24 cellular contexts compared by ENCODE assay signal in the genomic region with DNA sequence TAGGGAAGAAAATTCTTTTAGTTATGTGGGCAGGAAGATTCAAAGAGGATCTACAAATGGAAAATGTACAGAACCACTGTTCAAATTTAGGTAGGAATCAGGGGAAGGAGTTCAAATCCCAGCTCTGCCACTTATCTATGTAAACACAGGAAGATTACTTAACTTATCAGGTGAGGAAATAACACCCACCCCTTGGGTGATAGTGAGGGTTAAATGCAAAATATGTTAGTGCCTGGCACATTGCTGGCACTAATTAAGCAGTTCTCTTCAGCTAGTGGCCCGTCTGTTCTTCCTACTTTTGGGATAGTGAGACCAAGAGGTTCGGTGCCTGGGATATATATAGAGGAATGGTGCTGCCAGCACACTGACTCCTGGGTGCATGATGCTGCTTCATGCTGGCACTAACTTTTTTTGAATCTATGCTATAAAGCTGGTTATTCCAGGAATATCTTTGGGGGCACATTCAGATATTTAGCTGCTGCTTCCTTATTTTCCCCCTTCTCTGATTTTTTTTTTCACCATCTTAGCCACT.
"Had no signal": no experiment of that assay in that cellular context is flagged by ENCODE, and none has a peak within 500 bp of the region (broad histone marks: within the 10 kb centered on the region; RNA-seq: fewer than 3 reads in every experiment).

No MANE protein-coding gene starts in this region.

- H3K36me3 ChIP-seq: colonic mucosa had no signal

- ATAC-seq: activated CD8-positive, alpha-beta memory T cell treated with anti-CD3 and anti-CD28 coated beads, Interleukin-2, amount 10 ng/mL, durations not matched to agents 7 days and 5 days had no signal

- H3K9me3 Mint-ChIP-seq: activated CD4-positive, alpha-beta memory T cell treated with anti-CD3 and anti-CD28 coated beads, Interleukin-2, amount 10 ng/mL, durations not matched to agents 7 days and 5 days; activated CD4-positive, alpha-beta T cell treated with anti-CD3 and anti-CD28 coated beads, Interleukin-2, amount 10 ng/mL, durations not matched to agents 7 days and 5 days; activated naive CD4-positive, alpha-beta T cell treated with anti-CD3 and anti-CD28 coated beads, Interleukin-2, amount 10 ng/mL, durations not matched to agents 7 days and 5 days; activated naive CD8-positive, alpha-beta T cell treated with anti-CD3 and anti-CD28 coated beads, Interleukin-2, amount 10 ng/mL, durations not matched to agents 7 days and 5 days; brain; nephron; T-helper 2 cell treated with Interferon-gamma antibody and Interleukin-4, amounts not matched to agents 5 μg/mL and 100 μg/mL, for 36 hours had no signal

- H3K4me1 ChIP-seq: ascending aorta, colonic mucosa, left ventricle myocardium inferior, suprapubic skin, tibial artery had no signal

- H3K27me3 ChIP-seq: ascending aorta, cardiac muscle cell, colonic mucosa, neutrophil, suprapubic skin, tibial artery had no signal

- H3K9me3 ChIP-seq: ascending aorta, colonic mucosa, left ventricle myocardium inferior, neutrophil, suprapubic skin, tibial artery had no signal

- H3K27ac ChIP-seq: ascending aorta, cardiac muscle cell, colonic mucosa, left ventricle myocardium inferior, neutrophil, suprapubic skin, tibial artery had no signal

- H3K27ac Mint-ChIP-seq: activated CD4-positive, alpha-beta memory T cell treated with anti-CD3 and anti-CD28 coated beads, Interleukin-2, amount 10 ng/mL, durations not matched to agents 7 days and 5 days; activated CD4-positive, alpha-beta T cell treated with anti-CD3 and anti-CD28 coated beads, Interleukin-2, amount 10 ng/mL, durations not matched to agents 7 days and 5 days; activated CD8-positive, alpha-beta memory T cell treated with anti-CD3 and anti-CD28 coated beads, Interleukin-2, amount 10 ng/mL, durations not matched to agents 7 days and 5 days; activated naive CD4-positive, alpha-beta T cell treated with anti-CD3 and anti-CD28 coated beads, Interleukin-2, amount 10 ng/mL, durations not matched to agents 7 days and 5 days; activated naive CD8-positive, alpha-beta T cell treated with anti-CD3 and anti-CD28 coated beads, Interleukin-2, amount 10 ng/mL, durations not matched to agents 7 days and 5 days; brain; nephron; T-helper 2 cell treated with Interferon-gamma antibody and Interleukin-4, amounts not matched to agents 5 μg/mL and 100 μg/mL, for 36 hours had no signal

- H3K4me3 ChIP-seq: ascending aorta, cardiac muscle cell, colonic mucosa, left ventricle myocardium inferior, suprapubic skin, tibial artery had no signal

- H3K4me1 Mint-ChIP-seq: activated CD4-positive, alpha-beta memory T cell treated with anti-CD3 and anti-CD28 coated beads, Interleukin-2, amount 10 ng/mL, durations not matched to agents 7 days and 5 days; activated CD4-positive, alpha-beta T cell treated with anti-CD3 and anti-CD28 coated beads, Interleukin-2, amount 10 ng/mL, durations not matched to agents 7 days and 5 days; activated naive CD4-positive, alpha-beta T cell treated with anti-CD3 and anti-CD28 coated beads, Interleukin-2, amount 10 ng/mL, durations not matched to agents 7 days and 5 days; brain; nephron had no signal

- H3K4me3 Mint-ChIP-seq: activated CD4-positive, alpha-beta memory T cell treated with anti-CD3 and anti-CD28 coated beads, Interleukin-2, amount 10 ng/mL, durations not matched to agents 7 days and 5 days; activated CD4-positive, alpha-beta T cell treated with anti-CD3 and anti-CD28 coated beads, Interleukin-2, amount 10 ng/mL, durations not matched to agents 7 days and 5 days; activated CD8-positive, alpha-beta memory T cell treated with anti-CD3 and anti-CD28 coated beads, Interleukin-2, amount 10 ng/mL, durations not matched to agents 7 days and 5 days; activated naive CD4-positive, alpha-beta T cell treated with anti-CD3 and anti-CD28 coated beads, Interleukin-2, amount 10 ng/mL, durations not matched to agents 7 days and 5 days; activated naive CD8-positive, alpha-beta T cell treated with anti-CD3 and anti-CD28 coated beads, Interleukin-2, amount 10 ng/mL, durations not matched to agents 7 days and 5 days; brain; nephron; T-helper 2 cell treated with Interferon-gamma antibody and Interleukin-4, amounts not matched to agents 5 μg/mL and 100 μg/mL, for 36 hours had no signal

- H3K27me3 Mint-ChIP-seq: activated CD4-positive, alpha-beta memory T cell treated with anti-CD3 and anti-CD28 coated beads, Interleukin-2, amount 10 ng/mL, durations not matched to agents 7 days and 5 days; activated CD4-positive, alpha-beta T cell treated with anti-CD3 and anti-CD28 coated beads, Interleukin-2, amount 10 ng/mL, durations not matched to agents 7 days and 5 days; activated CD8-positive, alpha-beta memory T cell treated with anti-CD3 and anti-CD28 coated beads, Interleukin-2, amount 10 ng/mL, durations not matched to agents 7 days and 5 days; activated naive CD4-positive, alpha-beta T cell treated with anti-CD3 and anti-CD28 coated beads, Interleukin-2, amount 10 ng/mL, durations not matched to agents 7 days and 5 days; activated naive CD8-positive, alpha-beta T cell treated with anti-CD3 and anti-CD28 coated beads, Interleukin-2, amount 10 ng/mL, durations not matched to agents 7 days and 5 days; brain had no signal

- DNase-seq: activated CD4-positive, alpha-beta memory T cell treated with anti-CD3 and anti-CD28 coated beads, Interleukin-2, amount 10 ng/mL, durations not matched to agents 7 days and 5 days; activated CD4-positive, alpha-beta T cell treated with anti-CD3 and anti-CD28 coated beads for 1 hour; activated CD4-positive, alpha-beta T cell treated with anti-CD3 and anti-CD28 coated beads, Interleukin-2, amount 10 ng/mL, durations not matched to agents 7 days and 5 days; activated CD8-positive, alpha-beta memory T cell treated with anti-CD3 and anti-CD28 coated beads, Interleukin-2, amount 10 ng/mL, durations not matched to agents 7 days and 5 days; activated gamma-delta T cell; activated naive CD4-positive, alpha-beta T cell treated with anti-CD3 and anti-CD28 coated beads, Interleukin-2, amount 10 ng/mL, durations not matched to agents 7 days and 5 days; activated naive CD8-positive, alpha-beta T cell treated with anti-CD3 and anti-CD28 coated beads, Interleukin-2, amount 10 ng/mL, durations not matched to agents 7 days and 5 days; activated T-cell treated with anti-CD3 and anti-CD28 coated beads for 4 hours; cerebellar nuclear complex; colonic mucosa; effector CD8-positive, alpha-beta T cell; kidney glomerular epithelial cell; left ventricle myocardium inferior; retina; stimulated activated naive CD4-positive, alpha-beta T cell; T-helper 1 cell; tibial artery had no signal
